1 cellular context compared by ENCODE assay signal in genomic region chr12:48827513-48828096, GRCh38.
A peak's percentile ranks its signal among the peaks of the same experiment; 100 is the strongest.
TF ChIP-seq lines count a peak whose summit lies in the region.

No MANE protein-coding gene starts in this region.

TF ChIP-seq in HEK293, 187 proteins besides CTCF, POLR2A, EP300 and RAD21:
- TF ChIP-seq HIC1 (tag by site-specific recombination; IDR thresholded peaks at IDR 0.05) (peak; percentile 77; the same call in 1 of the 2 replicates), ZNF416 (tag by site-specific recombination; IDR thresholded peaks at IDR 0.05) (no peak)
